Comparison of ENCODE assay signal across 1 cellular context in genomic region chr5:108748354-108749129, GRCh38.
A peak's percentile ranks its signal among the peaks of the same experiment; 100 is the strongest.
TF ChIP-seq lines count a peak whose summit lies in the region.

No MANE protein-coding gene starts in this region.

TF ChIP-seq in HEK293, 187 proteins besides CTCF, POLR2A, EP300 and RAD21 (continued from another document and continues in another):
- TF ChIP-seq ZNF362 (tag by site-specific recombination; IDR thresholded peaks at IDR 0.05) (no peak), ZNF621 (tag by site-specific recombination; IDR thresholded peaks at IDR 0.05) (no peak), ZNF114 (tag by site-specific recombination; IDR thresholded peaks at IDR 0.05) (no peak), ZBTB26 (tag by site-specific recombination; optimal IDR thresholded peaks at IDR 0.05) (peak; percentile 82), ZSCAN18 (tag by site-specific recombination; IDR thresholded peaks at IDR 0.05) (no peak), ZNF777 (tag by site-specific recombination; IDR thresholded peaks at IDR 0.05; ENCODE audit: borderline replicate concordance) (peak; percentile 86; the same call in 1 of the 2 replicates), ZNF658 (tag by site-specific recombination; IDR thresholded peaks at IDR 0.05) (no peak), ZNF544 (tag by site-specific recombination; IDR thresholded peaks at IDR 0.05) (no peak), ZNF529 (tag by site-specific recombination; IDR thresholded peaks at IDR 0.05; ENCODE audit: insufficient replicate concordance) (no peak), GLI4 (tag by site-specific recombination; IDR thresholded peaks at IDR 0.05) (peak; percentile 86), HIC1 (tag by site-specific recombination; IDR thresholded peaks at IDR 0.05) (peak; percentile 56; the same call in 1 of the 2 replicates), ZBTB20 (tag by site-specific recombination; IDR thresholded peaks at IDR 0.05) (peak; percentile 84), ZNF2 (tag by site-specific recombination; IDR thresholded peaks at IDR 0.05) (no peak; the same call in none of the 2 replicates), ZNF184 (tag by site-specific recombination; IDR thresholded peaks at IDR 0.05) (0 out of 2 replicates have a peak, but pooled peaks have one; percentile 26), ZNF280D (tag by site-specific recombination; IDR thresholded peaks at IDR 0.05) (no peak), ZNF366 (tag by site-specific recombination; conservative IDR thresholded peaks at IDR 0.05) (no peak), ZNF221 (tag by site-specific recombination; IDR thresholded peaks at IDR 0.05; ENCODE audit: borderline replicate concordance) (no peak), ZNF561 (tag by site-specific recombination; IDR thresholded peaks at IDR 0.05; ENCODE audit: borderline replicate concordance) (peak; percentile 71), ZNF488 (tag by site-specific recombination; IDR thresholded peaks at IDR 0.05) (no peak), SETDB1 (IDR thresholded peaks at IDR 0.05; ENCODE audit: insufficient read length, low read length) (no peak), PRDM4 (tag by site-specific recombination; IDR thresholded peaks at IDR 0.05) (peak; percentile 21; the same call in 1 of the 2 replicates), ZFHX2 (tag by site-specific recombination; conservative IDR thresholded peaks at IDR 0.05) (peak; percentile 61), KLF17 (tag by site-specific recombination; IDR thresholded peaks at IDR 0.05) (peak; percentile 39), ZNF629 (tag by site-specific recombination; IDR thresholded peaks at IDR 0.05) (no peak; the same call in none of the 2 replicates), ELK4 (IDR thresholded peaks at IDR 0.05; ENCODE audit: borderline replicate concordance, low read depth, low read length) (no peak), ATF2 (tag by site-specific recombination; IDR thresholded peaks at IDR 0.05; ENCODE audit: low read depth) (no peak), ZNF792 (tag by site-specific recombination; IDR thresholded peaks at IDR 0.05) (no peak), ZNF266 (tag by site-specific recombination; IDR thresholded peaks at IDR 0.05; ENCODE audit: low read depth) (no peak), PATZ1 (tag by site-specific recombination; IDR thresholded peaks at IDR 0.05) (peak; percentile 86), ZNF623 (tag by site-specific recombination; IDR thresholded peaks at IDR 0.05) (no peak), ZNF785 (tag by site-specific recombination; IDR thresholded peaks at IDR 0.05) (no peak; the same call in 1 of the 2 replicates), ZNF580 (tag by site-specific recombination; IDR thresholded peaks at IDR 0.05) (peak; percentile 73), ZNF747 (tag by site-specific recombination; IDR thresholded peaks at IDR 0.05) (no peak), ZNF175 (tag by site-specific recombination; IDR thresholded peaks at IDR 0.05) (no peak), ZNF174 (tag by site-specific recombination; IDR thresholded peaks at IDR 0.05) (no peak)
